In genomic region chr5:175599210-175599609, GRCh38 we compare ENCODE assay signal across 20 cellular contexts. TPM values are rescaled to one million over a fixed set of nuclear protein-coding genes. Genes with fewer than 3 reads are reported as not detected.
"Had no signal": no experiment of that assay in that cellular context is flagged by ENCODE, and none has a peak within 500 bp of the region (broad histone marks: within the 10 kb centered on the region; RNA-seq: fewer than 3 reads in every experiment).

No MANE protein-coding gene starts in this region.

- ATAC-seq: foreskin keratinocyte; stimulated activated memory B cell treated with anti-CD40 and anti-IgM and Interleukin-4, amounts not matched to agents 10 μg/mL and 1 μg/mL and 100 μg/mL, for 72 hours had no signal

- H3K4me1 Mint-ChIP-seq: activated B cell treated with CpG ODN at 0.5 μM for 24 hours; activated naive CD4-positive, alpha-beta T cell treated with anti-CD3 and anti-CD28 coated beads, Interleukin-2, amount 10 ng/mL, durations not matched to agents 7 days and 5 days; central memory CD8-positive, alpha-beta T cell; nephron; stimulated activated memory B cell treated with anti-CD40 and anti-IgM and Interleukin-4, amounts not matched to agents 10 μg/mL and 1 μg/mL and 100 μg/mL, for 72 hours had no signal

- DNase-seq: activated B cell treated with CpG ODN at 0.5 μM for 24 hours; activated CD4-positive, alpha-beta T cell treated with anti-CD3 and anti-CD28 coated beads, Interleukin-2, amount 50 U/mL, for 4 hours; activated CD8-positive, alpha-beta memory T cell treated with anti-CD3 and anti-CD28 coated beads, Interleukin-2, amount 50 U/mL, for 4 hours; activated gamma-delta T cell; activated naive CD4-positive, alpha-beta T cell treated with anti-CD3 and anti-CD28 coated beads, Interleukin-2, amount 10 ng/mL, durations not matched to agents 7 days and 5 days; activated T-cell treated with anti-CD3 and anti-CD28 coated beads, Interleukin-2, amount 50 U/mL, for 1 hour; amygdala; foreskin keratinocyte; mammary epithelial cell; ovary; sigmoid colon; small intestine; stimulated activated CD4-positive, alpha-beta T cell treated with anti-CD3 and anti-CD28 coated beads, Interleukin-4, amount 100 ng/mL, for 4 hours; stimulated activated CD8-positive, alpha-beta memory T cell treated with anti-CD3 and anti-CD28 coated beads, Interleukin-4, amount 100 ng/mL, for 48 hours; T-helper 2 cell had no signal

- H3K36me3 Mint-ChIP-seq: activated naive CD4-positive, alpha-beta T cell treated with anti-CD3 and anti-CD28 coated beads, Interleukin-2, amount 10 ng/mL, durations not matched to agents 7 days and 5 days; stimulated activated memory B cell treated with anti-CD40 and anti-IgM and Interleukin-4, amounts not matched to agents 10 μg/mL and 1 μg/mL and 100 μg/mL, for 72 hours had no signal

- H3K9me3 Mint-ChIP-seq: activated B cell treated with CpG ODN at 0.5 μM for 24 hours; central memory CD8-positive, alpha-beta T cell had no signal

- H3K27ac Mint-ChIP-seq: activated B cell treated with CpG ODN at 0.5 μM for 24 hours; activated naive CD4-positive, alpha-beta T cell treated with anti-CD3 and anti-CD28 coated beads, Interleukin-2, amount 10 ng/mL, durations not matched to agents 7 days and 5 days; dendritic cell treated with granulocyte-macrophage colony-stimulating factor and Interleukin-4, amounts not matched to agents 40 ng/mL and 50 ng/mL, for 4 days; nephron; progenitor cell of endocrine pancreas; stimulated activated memory B cell treated with anti-CD40 and anti-IgM and Interleukin-4, amounts not matched to agents 10 μg/mL and 1 μg/mL and 100 μg/mL, for 72 hours had no signal

- H3K4me3 Mint-ChIP-seq: activated B cell treated with CpG ODN at 0.5 μM for 24 hours; activated naive CD4-positive, alpha-beta T cell treated with anti-CD3 and anti-CD28 coated beads, Interleukin-2, amount 10 ng/mL, durations not matched to agents 7 days and 5 days; central memory CD8-positive, alpha-beta T cell; dendritic cell treated with granulocyte-macrophage colony-stimulating factor and Interleukin-4, amounts not matched to agents 40 ng/mL and 50 ng/mL, for 4 days; nephron; stimulated activated memory B cell treated with anti-CD40 and anti-IgM and Interleukin-4, amounts not matched to agents 10 μg/mL and 1 μg/mL and 100 μg/mL, for 72 hours had no signal

RNA-seq across cellular contexts. Expression of gene HRH2, which starts 58.7 kb away (rescaled TPM):
- total RNA-seq: activated B cell treated with CpG ODN at 0.5 μM for 24 hours, foreskin keratinocyte, mammary epithelial cell had no signal
